Comparison of ENCODE assay signal across 17 cellular contexts in the genomic region with DNA sequence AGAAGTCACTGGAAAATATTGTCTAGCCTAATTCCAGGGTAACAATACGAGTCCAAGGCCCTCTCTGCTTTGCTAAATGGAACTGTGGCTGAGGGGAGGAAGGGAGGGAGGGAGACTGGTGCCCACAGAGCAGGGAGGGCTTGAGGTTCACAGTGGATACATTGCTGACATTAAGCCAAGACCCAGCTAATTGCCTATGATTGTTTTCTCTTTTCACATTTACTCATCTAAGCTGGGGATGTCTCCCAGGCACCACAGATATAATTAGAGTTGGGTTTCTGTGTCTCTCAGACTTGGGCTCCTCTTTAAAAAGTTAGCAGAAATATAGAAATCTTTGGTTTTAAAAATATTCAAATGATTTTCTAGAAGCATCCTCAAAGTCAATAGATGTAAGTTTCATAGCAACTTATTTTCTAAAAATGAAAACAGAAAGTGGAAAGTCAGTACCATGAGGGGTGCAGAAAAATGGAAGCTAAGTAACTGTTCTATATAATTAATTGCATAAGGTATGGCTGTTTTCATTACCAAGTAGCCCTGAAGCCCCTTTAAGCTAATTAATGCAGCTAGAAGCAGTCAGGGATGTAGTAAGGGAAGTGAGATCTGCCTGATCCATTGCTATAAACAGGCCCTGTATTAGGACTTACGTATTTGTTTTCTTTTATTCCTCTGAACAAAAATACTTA.
DNase-seq lines count a peak whose midpoint lies in the region; ATAC-seq and TF ChIP-seq lines count a peak whose summit lies in the region.
"Had no signal": no experiment of that assay in that cellular context is flagged by ENCODE, and none has a peak within 500 bp of the region (broad histone marks: within the 10 kb centered on the region; RNA-seq: fewer than 3 reads in every experiment).

No MANE protein-coding gene starts in this region.

- peaks cover 11% of the 10 kb centered on the region for H3K4me1 Mint-ChIP-seq in GM23338
- H3K4me1 Mint-ChIP-seq: brain had no signal

- H3K4me3 Mint-ChIP-seq in GM23338: no peak overlapping the region
- H3K4me3 Mint-ChIP-seq: activated T-cell treated with anti-CD3 and anti-CD28 coated beads, Interleukin-2, amount 50 U/mL, for 24 hours; brain; HFFc6 had no signal

- DNase-seq in GM13977 (ENCODE audit: low spot score): peak; percentile 19
- DNase-seq in GM23338 (ENCODE audit: low spot score): no peak
- no peak for DNase-seq in NCI-H748 treated with DMSO at 0.1 percent for 48 hours (lab: John Stamatoyannopoulos, UW)
- DNase-seq in left ventricle myocardium superior: no peak
- no peak for DNase-seq in HAP-1 (ENCODE audit: low spot score in 2 of 2)
- DNase-seq: activated T-cell treated with anti-CD3 and anti-CD28 coated beads, Interleukin-2, amount 50 U/mL, for 24 hours; HFFc6; hypothalamus; NCI-H1092; PC-3; retina; T1000; upper lobe of right lung had no signal

- H3K4me3 ChIP-seq in GM23338: no peak overlapping the region
- H3K4me3 ChIP-seq in HAP-1: no peak overlapping the region
- H3K4me3 ChIP-seq: upper lobe of right lung had no signal

- no peak for TF ChIP-seq CTCF in GM13977 (IDR thresholded peaks at IDR 0.05; ENCODE audit: extremely low read depth, insufficient read depth, missing control alignments)
- TF ChIP-seq CTCF in GM23338 (conservative IDR thresholded peaks at IDR 0.05; ENCODE audit: low read depth in 2 of 2): no peak

- no peaks in the 10 kb centered on the region for H3K79me2 ChIP-seq in GM23338 (replicated peaks; ENCODE audit: insufficient read depth)

- H3K4me1 ChIP-seq in GM23338 (ENCODE audit: insufficient read depth) (0 out of 2 replicates have a peak, but pooled peaks cover 5% of the 10 kb centered on the region), HAP-1 (no peaks in the 10 kb centered on the region)
- H3K4me1 ChIP-seq: upper lobe of right lung had no signal

- in situ Hi-C loops in GM13977 (cut with MboI; ENCODE audit: low pct_unique_long_range_greater_than_20kb, low sequenced_read_pairs, unreplicated experiment) (no loop called here), HAP-1 (cut with MboI; ENCODE audit: low sequenced_read_pairs) (no loop called here)

- no peak overlapping the region for H3K27ac Mint-ChIP-seq in GM23338
- H3K27ac Mint-ChIP-seq: activated T-cell treated with anti-CD3 and anti-CD28 coated beads, Interleukin-2, amount 50 U/mL, for 24 hours; brain; HFFc6 had no signal

- no peak overlapping the region for H2AFZ ChIP-seq in GM23338

- H3K9me2 ChIP-seq in GM23338 (ENCODE audit: insufficient read depth): no peaks in the 10 kb centered on the region; the same call in 1 of the 2 replicates

- H3K36me3 ChIP-seq in GM23338 (ENCODE audit: insufficient read depth) (no peaks in the 10 kb centered on the region), HAP-1 (replicated peaks) (no peaks in the 10 kb centered on the region)
- H3K36me3 ChIP-seq: upper lobe of right lung had no signal

- peaks cover 3% of the 10 kb centered on the region for H3K27me3 Mint-ChIP-seq in GM23338 (ENCODE audit: insufficient read depth, low read depth, poor library complexity)
- H3K27me3 Mint-ChIP-seq: brain had no signal

- no peaks in the 10 kb centered on the region for H3K36me3 Mint-ChIP-seq in GM23338 (ENCODE audit: low read depth)
- H3K36me3 Mint-ChIP-seq: brain had no signal

- ATAC-seq in GM19455 (IDR thresholded peaks at IDR 0.05; ENCODE audit: unreplicated experiment) (peak; percentile 62), HG02870 (IDR thresholded peaks at IDR 0.05; ENCODE audit: unreplicated experiment) (peak; percentile 72), HG03520 (IDR thresholded peaks at IDR 0.05; ENCODE audit: unreplicated experiment) (peak; percentile 36), GM23338 (no peak), left ventricle myocardium superior (no peak)
- ATAC-seq: PC-3, upper lobe of right lung had no signal

- H3K4me2 ChIP-seq in GM23338: no peak overlapping the region

- no peaks in the 10 kb centered on the region for H3F3A ChIP-seq in GM23338 (replicated peaks; ENCODE audit: low read depth)

- H3K27ac ChIP-seq in GM23338 (ENCODE audit: low read depth): no peak overlapping the region
- H3K27ac ChIP-seq: upper lobe of right lung had no signal

- intact Hi-C loops in left ventricle myocardium superior (cut with micrococcal nuclease): no loop called here

- H4K20me1 ChIP-seq in GM23338 (replicated peaks; ENCODE audit: insufficient read depth): no peaks in the 10 kb centered on the region

- H3K9me3 Mint-ChIP-seq in GM23338: no peaks in the 10 kb centered on the region
- H3K9me3 Mint-ChIP-seq: activated T-cell treated with anti-CD3 and anti-CD28 coated beads, Interleukin-2, amount 50 U/mL, for 24 hours had no signal

- H3K27me3 ChIP-seq in GM23338 (ENCODE audit: insufficient read depth) (no peaks in the 10 kb centered on the region), HAP-1 (ENCODE audit: low read depth) (no peaks in the 10 kb centered on the region)
- H3K27me3 ChIP-seq: upper lobe of right lung had no signal

- H3K9me3 ChIP-seq in HAP-1: no peaks in the 10 kb centered on the region
- H3K9me3 ChIP-seq: upper lobe of right lung had no signal

TF ChIP-seq in GM23338, 12 proteins besides CTCF, POLR2A, EP300 and RAD21:
- TF ChIP-seq, protein P1, sequence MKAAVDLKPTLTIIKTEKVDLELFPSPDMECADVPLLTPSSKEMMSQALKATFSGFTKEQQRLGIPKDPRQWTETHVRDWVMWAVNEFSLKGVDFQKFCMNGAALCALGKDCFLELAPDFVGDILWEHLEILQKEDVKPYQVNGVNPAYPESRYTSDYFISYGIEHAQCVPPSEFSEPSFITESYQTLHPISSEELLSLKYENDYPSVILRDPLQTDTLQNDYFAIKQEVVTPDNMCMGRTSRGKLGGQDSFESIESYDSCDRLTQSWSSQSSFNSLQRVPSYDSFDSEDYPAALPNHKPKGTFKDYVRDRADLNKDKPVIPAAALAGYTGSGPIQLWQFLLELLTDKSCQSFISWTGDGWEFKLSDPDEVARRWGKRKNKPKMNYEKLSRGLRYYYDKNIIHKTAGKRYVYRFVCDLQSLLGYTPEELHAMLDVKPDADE (IDR thresholded peaks at IDR 0.05): no peak
- no peak for TF ChIP-seq STAT1 (IDR thresholded peaks at IDR 0.05; ENCODE audit: unreplicated experiment)
TF ChIP-seq in GM23338: peak in this region for 0.

Comparison
In these comparisons a context has a peak if more than half of its experiments do, and no peak if none do; other contexts are left out.
1. ATAC-seq: peak in GM19455 (single experiment), HG02870 (single experiment) and HG03520 (single experiment); none in GM23338 (single experiment) and left ventricle myocardium superior (single experiment).